In the genomic region with DNA sequence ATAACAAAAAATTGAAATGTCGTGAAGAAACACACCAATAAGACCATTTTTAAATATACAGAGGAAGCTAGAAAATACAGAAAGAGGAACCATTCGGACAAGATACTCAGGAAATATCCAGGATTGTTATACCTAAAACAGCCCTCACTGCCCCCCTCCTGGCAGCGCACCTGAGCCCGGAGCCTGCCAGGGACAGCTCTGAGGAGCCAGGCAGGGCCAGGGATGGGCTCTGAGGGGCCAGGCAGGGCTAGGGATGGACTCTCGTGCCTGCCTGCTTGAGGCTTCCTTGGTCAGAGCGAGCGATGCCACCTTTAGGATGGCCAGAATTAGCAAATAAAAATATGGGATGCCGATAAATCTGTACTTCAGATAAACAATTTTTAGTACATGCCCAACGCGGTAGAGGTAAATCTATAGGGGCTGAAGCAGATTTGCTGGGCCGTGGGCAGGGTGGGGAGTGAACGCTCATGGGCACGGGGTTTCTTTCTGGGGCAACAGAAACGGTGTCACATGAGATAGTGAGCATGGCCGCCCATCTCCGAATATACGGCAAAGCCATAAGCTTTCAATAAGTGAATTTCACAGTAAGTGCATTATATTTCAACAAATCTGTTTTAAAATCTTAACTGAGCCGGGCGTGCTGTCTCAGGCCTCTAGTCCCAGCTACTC, we compare ENCODE assay signal across 10 cellular contexts. TPM values are rescaled to one million over a fixed set of nuclear protein-coding genes. Genes with fewer than 3 reads are reported as not detected.
DNase-seq lines count a peak whose midpoint lies in the region; ATAC-seq and TF ChIP-seq lines count a peak whose summit lies in the region.
"Had no signal": no experiment of that assay in that cellular context is flagged by ENCODE, and none has a peak within 500 bp of the region (broad histone marks: within the 10 kb centered on the region; RNA-seq: fewer than 3 reads in every experiment).

No MANE protein-coding gene starts in this region.

- H3K4me3 ChIP-seq in cardiac muscle cell (peak overlapping the region; percentile 57), ascending aorta (peak overlapping the region; percentile 91 to 97), lung (no peak overlapping the region), urinary bladder (ENCODE audit: low read depth, low read length) (peak overlapping the region; percentile 68)

- H3K4me1 ChIP-seq in cardiac muscle cell (ENCODE audit: low read depth) (peaks cover 10% of the 10 kb centered on the region), ascending aorta (peaks cover 0 to 14% of the 10 kb centered on the region in 2 donors), lung (ENCODE audit: control insufficient read depth in 2 of 2, insufficient read depth in 2 of 2, low read length in 2 of 2) (peaks cover 8 to 23% of the 10 kb centered on the region in 2 donors), urinary bladder (ENCODE audit: insufficient read depth) (no peaks in the 10 kb centered on the region)

- H3K27ac ChIP-seq in cardiac muscle cell, result peak overlapping the region; percentile 96
- peak overlapping the region in 1 of 2 donors; percentile 98 for H3K27ac ChIP-seq in ascending aorta
- peak overlapping the region; percentile 96 to 97 for H3K27ac ChIP-seq in lung (ENCODE audit: low read depth in 1 of 2, low read length in 1 of 2)
- no peak overlapping the region for H3K27ac ChIP-seq in urinary bladder (ENCODE audit: low read depth)

- intact Hi-C loops in cardiac septum (cut with DNase I) (loop anchor here (2.0 kb wide), 1 partner anchor 17 kb away; no protein-coding TSS in a partner anchor), ascending aorta (cut with DNase I) (loop anchor here (1.0 to 5.0 kb wide), 3 partner anchors 18 to 201 kb away; a partner anchor contains a TSS)

- H3K9me3 ChIP-seq in cardiac muscle cell (ENCODE audit: low read depth) (no peaks in the 10 kb centered on the region), ascending aorta (no peaks in the 10 kb centered on the region), lung (ENCODE audit: control insufficient read depth in 2 of 2, insufficient read depth in 1 of 2, low read length in 1 of 2) (no peaks in the 10 kb centered on the region)
- H3K9me3 ChIP-seq: mucosa of descending colon had no signal

- WGBS in lung, 2 donors, result 75 to 85% methylated on average over 19 of the region's 19 CpGs
- 86% methylated on average over 19 of the region's 19 CpGs for WGBS in urinary bladder

- ATAC-seq in lung (ENCODE audit: insufficient read depth, low FRiP score), result no peak
- ATAC-seq in GM19467 (IDR thresholded peaks at IDR 0.05; ENCODE audit: unreplicated experiment), result no peak
- ATAC-seq in HG03354 (IDR thresholded peaks at IDR 0.05; ENCODE audit: poor library complexity, severe bottlenecking, unreplicated experiment), result no peak

- H3K27me3 ChIP-seq in cardiac muscle cell (peaks cover 4% of the 10 kb centered on the region), ascending aorta (no peaks in the 10 kb centered on the region), lung (ENCODE audit: control insufficient read depth, insufficient read depth) (no peaks in the 10 kb centered on the region)

- DNase-seq in cardiac muscle cell (ENCODE audit: low read depth in 1 of 2, low spot score in 1 of 2), result no peak
- no peak for DNase-seq in cardiac septum (ENCODE audit: low spot score)
- no peak for DNase-seq in ascending aorta (ENCODE audit: low spot score in 2 of 2)
- no peak for DNase-seq in lung (ENCODE audit: low spot score)
- DNase-seq in T-helper 9 cell, result no peak

- H3K36me3 ChIP-seq in cardiac muscle cell (no peaks in the 10 kb centered on the region), ascending aorta (no peaks in the 10 kb centered on the region), lung (ENCODE audit: control insufficient read depth in 2 of 2, insufficient read depth in 2 of 2, low read length in 2 of 2) (no peaks in the 10 kb centered on the region), urinary bladder (ENCODE audit: insufficient read depth) (no peaks in the 10 kb centered on the region)

- TF ChIP-seq CTCF in cardiac muscle cell (IDR thresholded peaks at IDR 0.05; ENCODE audit: low read depth, low read length) (no peak), ascending aorta (IDR thresholded peaks at IDR 0.05) (no peak), lung (IDR thresholded peaks at IDR 0.05; ENCODE audit: control extremely low read depth, extremely low read depth) (no peak)

RNA-seq across cellular contexts. Expression of a gene that starts 18.2 kb away (rescaled TPM):
- total RNA-seq in cardiac muscle cell (40.3 and 53.1 TPM in 2 replicates), cardiac septum (80.9 TPM), ascending aorta (86.8 TPM), lung (100 to 1,000 TPM in 1 of 2 donors, 10 to 100 TPM in 1; 72.7 to 160 TPM), urinary bladder (41.7 TPM)
- polyA plus RNA-seq in cardiac muscle cell (106 and 134 TPM in 2 replicates), lung (100 to 1,000 TPM; 110 to 137 TPM), urinary bladder (122 TPM)

RNA-seq across cellular contexts. Expression of a gene that starts 25.7 kb away (rescaled TPM):
- total RNA-seq in cardiac muscle cell, result 0.92 TPM in 1 of 2 replicates, not detected in the other
- polyA plus RNA-seq in cardiac muscle cell, result 0.17 and 0.38 TPM in 2 replicates
- total RNA-seq in cardiac septum, result 0.62 TPM
- total RNA-seq in ascending aorta, result 6.7 TPM
- total RNA-seq in lung, result 1 to 10 TPM; 2.3 to 7.0 TPM
- 10 to 100 TPM in 1 of 2 donors, 1 to 10 TPM in 1; 5.3 to 10.7 TPM for polyA plus RNA-seq in lung
- 0.69 TPM for total RNA-seq in urinary bladder
- 3.7 TPM for polyA plus RNA-seq in urinary bladder
- total RNA-seq: NCI-H460 had no signal

RNA-seq across cellular contexts. Expression of a gene that starts 41.9 kb away (rescaled TPM):
- total RNA-seq in cardiac muscle cell, result 0.56 TPM in 1 of 2 replicates, not detected in the other
- not detected in 2 replicates for polyA plus RNA-seq in cardiac muscle cell
- total RNA-seq in cardiac septum, result 2.0 TPM
- total RNA-seq in ascending aorta, result 49.5 TPM
- 10 to 100 TPM; 14.7 to 38.0 TPM for total RNA-seq in lung
- 10 to 100 TPM; 12.5 to 68.6 TPM for polyA plus RNA-seq in lung
- total RNA-seq in urinary bladder, result 15.9 TPM
- 19.2 TPM for polyA plus RNA-seq in urinary bladder
